27 cellular contexts compared by ENCODE assay signal in genomic region chr4:177574446-177574845, GRCh38.
DNase-seq lines count a peak whose midpoint lies in the region; ATAC-seq, FAIRE-seq and TF ChIP-seq lines count a peak whose summit lies in the region.
"Had no signal": no experiment of that assay in that cellular context is flagged by ENCODE, and none has a peak within 500 bp of the region (broad histone marks: within the 10 kb centered on the region; RNA-seq: fewer than 3 reads in every experiment).

No MANE protein-coding gene starts in this region.

- H4K20me1 ChIP-seq in fibroblast of lung (ENCODE audit: control insufficient read depth, extremely low read depth, insufficient read depth, low read length), result no peaks in the 10 kb centered on the region

- peak; percentile 28 for FAIRE-seq in RCC 7860 (lab: Jason Lieb, UNC)
- no peak for FAIRE-seq in GM19239 (lab: Jason Lieb, UNC)
- FAIRE-seq: colon, G401.6, GM18507 had no signal

- no peaks in the 10 kb centered on the region for H3K9me3 ChIP-seq in fibroblast of lung (ENCODE audit: control insufficient read depth, insufficient read depth, low read depth, low read length)
- H3K9me3 ChIP-seq: ascending aorta, right lobe of liver, vagina had no signal

- H3K36me3 ChIP-seq in fibroblast of lung (ENCODE audit: control insufficient read depth, insufficient read depth, low read length), result no peaks in the 10 kb centered on the region
- H3K36me3 ChIP-seq: ascending aorta, right lobe of liver, vagina had no signal

- no peaks in the 10 kb centered on the region for H3K36me3 Mint-ChIP-seq in osteocyte (ENCODE audit: unreplicated experiment)
- H3K36me3 Mint-ChIP-seq: activated CD8-positive, alpha-beta memory T cell treated with anti-CD3 and anti-CD28 coated beads, Interleukin-2, amount 10 ng/mL, durations not matched to agents 7 days and 5 days; activated naive CD4-positive, alpha-beta T cell treated with anti-CD3 and anti-CD28 coated beads, Interleukin-2, amount 10 ng/mL, durations not matched to agents 7 days and 5 days; natural killer cell had no signal

- no peak overlapping the region for H3K4me3 Mint-ChIP-seq in osteocyte (ENCODE audit: unreplicated experiment)
- H3K4me3 Mint-ChIP-seq: activated CD4-positive, alpha-beta T cell treated with anti-CD3 and anti-CD28 coated beads, Interleukin-2, amount 10 ng/mL, durations not matched to agents 24 days and 14 days; activated CD8-positive, alpha-beta memory T cell treated with anti-CD3 and anti-CD28 coated beads, Interleukin-2, amount 10 ng/mL, durations not matched to agents 7 days and 5 days; activated naive CD4-positive, alpha-beta T cell treated with anti-CD3 and anti-CD28 coated beads, Interleukin-2, amount 10 ng/mL, durations not matched to agents 7 days and 5 days; memory B cell; natural killer cell; T-helper 17 cell had no signal

- H3K9me3 Mint-ChIP-seq in osteocyte (ENCODE audit: unreplicated experiment), result no peaks in the 10 kb centered on the region
- H3K9me3 Mint-ChIP-seq: activated CD4-positive, alpha-beta T cell treated with anti-CD3 and anti-CD28 coated beads, Interleukin-2, amount 10 ng/mL, durations not matched to agents 24 days and 14 days; activated naive CD4-positive, alpha-beta T cell treated with anti-CD3 and anti-CD28 coated beads, Interleukin-2, amount 10 ng/mL, durations not matched to agents 7 days and 5 days; memory B cell had no signal

- peaks cover 2% of the 10 kb centered on the region for H3K4me1 Mint-ChIP-seq in osteocyte (ENCODE audit: unreplicated experiment)
- H3K4me1 Mint-ChIP-seq: activated CD4-positive, alpha-beta T cell treated with anti-CD3 and anti-CD28 coated beads, Interleukin-2, amount 10 ng/mL, durations not matched to agents 24 days and 14 days; activated CD8-positive, alpha-beta memory T cell treated with anti-CD3 and anti-CD28 coated beads, Interleukin-2, amount 10 ng/mL, durations not matched to agents 7 days and 5 days; activated naive CD4-positive, alpha-beta T cell treated with anti-CD3 and anti-CD28 coated beads, Interleukin-2, amount 10 ng/mL, durations not matched to agents 7 days and 5 days; memory B cell; natural killer cell; T-helper 17 cell had no signal

- ATAC-seq in omental fat pad (ENCODE audit: low FRiP score), result peak; percentile 37
- no peak for ATAC-seq in GM21367 (IDR thresholded peaks at IDR 0.05; ENCODE audit: unreplicated experiment)
- no peak for ATAC-seq in GM18858 (IDR thresholded peaks at IDR 0.05; ENCODE audit: unreplicated experiment)
- ATAC-seq: activated CD8-positive, alpha-beta memory T cell treated with anti-CD3 and anti-CD28 coated beads, Interleukin-2, amount 10 ng/mL, durations not matched to agents 7 days and 5 days; natural killer cell; right lobe of liver; T-helper 17 cell had no signal

- H3K4me2 ChIP-seq in fibroblast of lung (ENCODE audit: extremely low read depth, insufficient read depth, low read length), result no peak overlapping the region

- no peak overlapping the region for H3K27ac Mint-ChIP-seq in osteocyte (ENCODE audit: unreplicated experiment)
- H3K27ac Mint-ChIP-seq: activated CD4-positive, alpha-beta T cell treated with anti-CD3 and anti-CD28 coated beads, Interleukin-2, amount 10 ng/mL, durations not matched to agents 24 days and 14 days; activated CD8-positive, alpha-beta memory T cell treated with anti-CD3 and anti-CD28 coated beads, Interleukin-2, amount 10 ng/mL, durations not matched to agents 7 days and 5 days; activated naive CD4-positive, alpha-beta T cell treated with anti-CD3 and anti-CD28 coated beads, Interleukin-2, amount 10 ng/mL, durations not matched to agents 7 days and 5 days; memory B cell; natural killer cell; T-helper 17 cell had no signal

- peak; percentile 58 for DNase-seq in ELR (ENCODE audit: low read depth)
- peak; percentile 50 for DNase-seq in RCC 7860 (ENCODE audit: low spot score)
- peak; percentile 27 to 85 for DNase-seq in fibroblast of lung (ENCODE audit: low read depth in 2 of 2)
- no peak for DNase-seq in omental fat pad (ENCODE audit: low spot score)
- no peak for DNase-seq in GM19239 (ENCODE audit: insufficient read length, low spot score)
- DNase-seq in osteocyte (ENCODE audit: extremely low spot score, unreplicated experiment), result no peak
- DNase-seq: activated CD4-positive, alpha-beta T cell treated with anti-CD3 and anti-CD28 coated beads, Interleukin-2, amount 10 ng/mL, durations not matched to agents 24 days and 14 days; activated CD8-positive, alpha-beta memory T cell treated with anti-CD3 and anti-CD28 coated beads, Interleukin-2, amount 10 ng/mL, durations not matched to agents 7 days and 5 days; activated naive CD4-positive, alpha-beta T cell treated with anti-CD3 and anti-CD28 coated beads, Interleukin-2, amount 10 ng/mL, durations not matched to agents 7 days and 5 days; effector memory CD4-positive, alpha-beta T cell; KBM-7; left cardiac atrium; natural killer cell; NCI-H187 treated with DMSO at 0.1 percent for 48 hours; NCI-H446; right lobe of liver; T-helper 17 cell had no signal

- H3K4me3 ChIP-seq in fibroblast of lung (replicated peaks in 1 of 4; ENCODE audit: control extremely low read depth in 1 of 4, insufficient read depth in 1 of 4, low read depth in 3 of 4, low read length in 4 of 4), result no peak overlapping the region
- H3K4me3 ChIP-seq: ascending aorta, right lobe of liver, vagina had no signal

- H3K4me1 ChIP-seq in fibroblast of lung (ENCODE audit: control insufficient read depth, extremely low read depth, insufficient read depth, low read length), result no peaks in the 10 kb centered on the region
- H3K4me1 ChIP-seq: ascending aorta, parathyroid adenoma, right lobe of liver, vagina had no signal

- H3K27me3 Mint-ChIP-seq in osteocyte (ENCODE audit: unreplicated experiment), result peaks cover 13% of the 10 kb centered on the region
- H3K27me3 Mint-ChIP-seq: activated CD4-positive, alpha-beta T cell treated with anti-CD3 and anti-CD28 coated beads, Interleukin-2, amount 10 ng/mL, durations not matched to agents 24 days and 14 days; activated naive CD4-positive, alpha-beta T cell treated with anti-CD3 and anti-CD28 coated beads, Interleukin-2, amount 10 ng/mL, durations not matched to agents 7 days and 5 days; memory B cell had no signal

- H3K27me3 ChIP-seq in fibroblast of lung (ENCODE audit: control insufficient read depth, insufficient read depth, low read length), result no peaks in the 10 kb centered on the region
- H3K27me3 ChIP-seq: ascending aorta, right lobe of liver, vagina had no signal

- no peak overlapping the region for H3K9ac ChIP-seq in fibroblast of lung (ENCODE audit: insufficient read depth, low read length)
- H3K9ac ChIP-seq: parathyroid adenoma had no signal

- no peak overlapping the region for H2AFZ ChIP-seq in fibroblast of lung (ENCODE audit: low read length)
- H2AFZ ChIP-seq: parathyroid adenoma had no signal

- H3K79me2 ChIP-seq in fibroblast of lung (ENCODE audit: control insufficient read depth, insufficient read depth, low read length), result no peaks in the 10 kb centered on the region
- H3K79me2 ChIP-seq: parathyroid adenoma had no signal

- TF ChIP-seq CTCF in fibroblast of lung (conservative IDR thresholded peaks at IDR 0.05 in 1 of 2, IDR thresholded peaks at IDR 0.05 in 1 of 2; ENCODE audit: low read depth in 1 of 2, low read length in 2 of 2) (no peak), omental fat pad (IDR thresholded peaks at IDR 0.05) (no peak), osteocyte (IDR thresholded peaks at IDR 0.05) (no peak)

- H3K27ac ChIP-seq in fibroblast of lung (ENCODE audit: insufficient read depth, low read length), result no peak overlapping the region
- H3K27ac ChIP-seq: ascending aorta, parathyroid adenoma, right lobe of liver, vagina, VCaP had no signal

Comparison
In these comparisons a context has a peak if more than half of its experiments do, and no peak if none do; other contexts are left out.
1. DNase-seq: peak in ELR (single experiment), RCC 7860 (single experiment) and fibroblast of lung (2 of 2); none in omental fat pad (single experiment), GM19239 (single experiment) and osteocyte (single experiment).